Comparison of ENCODE assay signal across 8 cellular contexts in genomic region chr2:226639550-226639949, GRCh38.
"Had no signal": no experiment of that assay in that cellular context is flagged by ENCODE, and none has a peak within 500 bp of the region (broad histone marks: within the 10 kb centered on the region; RNA-seq: fewer than 3 reads in every experiment).

No MANE protein-coding gene starts in this region.

- H3K4me1 ChIP-seq: HAP-1 had no signal

- H3K4me3 ChIP-seq: GM23248, HAP-1 had no signal

- H3K9ac ChIP-seq: GM23248, KMS-11 had no signal

- H3K36me3 ChIP-seq: HAP-1 had no signal

- DNase-seq: GM23248, GOT3, H7, HFFc6, KBM-7 had no signal

- H3K4me2 ChIP-seq: KMS-11 had no signal

- H2AFZ ChIP-seq: GM23248 had no signal

- H3K27ac ChIP-seq: GM23248, HL-60, KMS-11 had no signal

- H3K9me3 ChIP-seq: HAP-1 had no signal
